In genomic region chr10:49745756-49746155, GRCh38 we compare ENCODE assay signal across 16 cellular contexts. TPM values are rescaled to one million over a fixed set of nuclear protein-coding genes. Genes with fewer than 3 reads are reported as not detected.
DNase-seq lines count a peak whose midpoint lies in the region; TF ChIP-seq lines count a peak whose summit lies in the region.
"Had no signal": no experiment of that assay in that cellular context is flagged by ENCODE, and none has a peak within 500 bp of the region (broad histone marks: within the 10 kb centered on the region; RNA-seq: fewer than 3 reads in every experiment).

No MANE protein-coding gene starts in this region.

- no peaks in the 10 kb centered on the region for H3K4me1 ChIP-seq in spleen
- peaks cover 4% of the 10 kb centered on the region for H3K4me1 ChIP-seq in mesenchymal stem cell (ENCODE audit: control insufficient read depth, insufficient read depth, low read depth, low read length)
- H3K4me1 ChIP-seq: BE2C had no signal

- no peak overlapping the region for H3K4me2 ChIP-seq in mesenchymal stem cell (ENCODE audit: low read length, poor library complexity, severe bottlenecking)
- H3K4me2 ChIP-seq: GM23338 had no signal

- no peak overlapping the region for H3K9ac ChIP-seq in mesenchymal stem cell (ENCODE audit: low read length)

- WGBS in spleen, 5 donors: 88 to 96% (median 95%) methylated on average over 11 to 12 of the region's 12 CpGs
- WGBS in mesenchymal stem cell: 91% methylated on average over 12 of the region's 12 CpGs

- peaks cover 17% of the 10 kb centered on the region for H3K36me3 ChIP-seq in H7 (replicated peaks; ENCODE audit: control insufficient read depth, insufficient read depth, low read length)
- H3K36me3 ChIP-seq in spleen: no peaks in the 10 kb centered on the region
- H3K36me3 ChIP-seq in mesenchymal stem cell (ENCODE audit: control insufficient read depth in 1 of 2, insufficient read depth in 2 of 2, low read depth in 1 of 2, low read length in 2 of 2): peaks cover 0 to 43% of the 10 kb centered on the region in 2 experiments

- H2BK5ac ChIP-seq in mesenchymal stem cell (ENCODE audit: low read depth, low read length, poor library complexity, severe bottlenecking): no peak overlapping the region

- H4K91ac ChIP-seq in mesenchymal stem cell (ENCODE audit: low read length): no peak overlapping the region

- intact Hi-C loops in spleen (cut with DNase I; ENCODE audit: low total_unique reads): no loop called here

- H3K27me3 ChIP-seq in H7 (ENCODE audit: control insufficient read depth, insufficient read depth, low read length) (no peaks in the 10 kb centered on the region), spleen (replicated peaks in 1 of 7) (peaks cover 0 to 28% (median 0%) of the 10 kb centered on the region in 7 donors), mesenchymal stem cell (ENCODE audit: control insufficient read depth in 1 of 2, insufficient read depth in 1 of 2, low read length in 2 of 2) (peaks cover 0 to 44% of the 10 kb centered on the region in 2 experiments)
- H3K27me3 ChIP-seq: BE2C had no signal

- H3K79me1 ChIP-seq in mesenchymal stem cell (replicated peaks; ENCODE audit: low read length, poor library complexity, severe bottlenecking): no peaks in the 10 kb centered on the region

- H3K9me3 ChIP-seq in spleen (no peaks in the 10 kb centered on the region), mesenchymal stem cell (ENCODE audit: control insufficient read depth, low read length) (no peaks in the 10 kb centered on the region)
- H3K9me3 ChIP-seq: BE2C had no signal

- H3K4me3 ChIP-seq in H7 (ENCODE audit: insufficient read depth, low read depth, low read length) (no peak overlapping the region), spleen (no peak overlapping the region), mesenchymal stem cell (ENCODE audit: insufficient read depth in 1 of 2, low read depth in 1 of 2, low read length in 2 of 2) (no peak overlapping the region)
- H3K4me3 ChIP-seq: GM23338 had no signal

- no peak overlapping the region for H3K23ac ChIP-seq in mesenchymal stem cell (ENCODE audit: low read length in 2 of 2)

- no peak overlapping the region for H2BK120ac ChIP-seq in mesenchymal stem cell (ENCODE audit: low read depth, low read length)

- no peak for TF ChIP-seq CTCF in spleen (IDR thresholded peaks at IDR 0.05 in 8 of 11, conservative IDR thresholded peaks at IDR 0.05 in 3 of 11)

- H3K14ac ChIP-seq in mesenchymal stem cell (ENCODE audit: low read length in 2 of 2): no peak overlapping the region

- DNase-seq in AG20443 (ENCODE audit: low spot score): peak; percentile 4
- peak; percentile 14 for DNase-seq in H7
- DNase-seq in mesenteric fat pad (ENCODE audit: low spot score): peak; percentile 78
- DNase-seq in spleen: peak; percentile 41
- DNase-seq in DMS79 treated with DMSO at 0.1 percent for 48 hours (lab: John Stamatoyannopoulos, UW): no peak
- DNase-seq in mesenchymal stem cell: no peak
- DNase-seq in dermis blood vessel endothelial cell: no peak
- DNase-seq: BE2C; C1 segment of cervical spinal cord; CD4-positive, CD25-positive, alpha-beta regulatory T cell; CD8-positive, alpha-beta memory T cell; COR-L47; GDM1; HFFc6 had no signal

- H3K4ac ChIP-seq in mesenchymal stem cell (ENCODE audit: low read depth in 1 of 2, low read length in 2 of 2): no peak overlapping the region

- no peak overlapping the region for H2BK15ac ChIP-seq in mesenchymal stem cell (ENCODE audit: low read depth, poor library complexity, severe bottlenecking)

- no peak overlapping the region for H4K8ac ChIP-seq in mesenchymal stem cell (ENCODE audit: low read length)

- H2BK12ac ChIP-seq in mesenchymal stem cell (ENCODE audit: low read length in 2 of 2): no peak overlapping the region

- TF ChIP-seq POLR2A in spleen (IDR thresholded peaks at IDR 0.05): no peak

- H3K27ac ChIP-seq in spleen (no peak overlapping the region), mesenchymal stem cell (ENCODE audit: low read length, poor library complexity, severe bottlenecking) (no peak overlapping the region)
- H3K27ac ChIP-seq: HL-60 had no signal

- H2AK5ac ChIP-seq in mesenchymal stem cell (ENCODE audit: low read length, severe bottlenecking): no peak overlapping the region

- H3K18ac ChIP-seq in mesenchymal stem cell (ENCODE audit: low read depth in 1 of 2, low read length in 2 of 2): no peak overlapping the region

- H2AFZ ChIP-seq in mesenchymal stem cell (ENCODE audit: low read depth, low read length): no peak overlapping the region
- H2AFZ ChIP-seq: GM23338 had no signal

RNA-seq across cellular contexts. Expression of gene OGDHL, which starts 16.4 kb away (rescaled TPM):
- total RNA-seq in H7 (2014; rRNA removed; shearing (Covaris generic)): 26.3 and 31.9 TPM in 2 replicates
- total RNA-seq in mesenteric fat pad (not detected), spleen (1 to 10 TPM in 1 of 7 donors, under 1 TPM in 4, not detected in 2; 0.09 to 1.6 (median 0.19) TPM), dermis blood vessel endothelial cell (0.33 and 0.85 TPM in 2 replicates)
- under 1 TPM; 0.11 to 0.45 (median 0.20) TPM for polyA plus RNA-seq in spleen
- polyA plus RNA-seq in mesenchymal stem cell (2013, experiment 1 of 2): 0.04 TPM
- polyA plus RNA-seq in mesenchymal stem cell (2013, experiment 2 of 2): 0.03 TPM
- total RNA-seq: CD4-positive, CD25-positive, alpha-beta regulatory T cell had no signal
- polyA plus RNA-seq: CD4-positive, CD25-positive, alpha-beta regulatory T cell; CD8-positive, alpha-beta memory T cell had no signal

Comparison
In these comparisons a context has a peak if more than half of its experiments do, and no peak if none do; other contexts are left out.
1. DNase-seq: peak in AG20443 (single experiment), H7 (single experiment), mesenteric fat pad (single experiment) and spleen (single experiment); none in DMS79 treated with DMSO at 0.1 percent for 48 hours (single experiment), mesenchymal stem cell (single experiment) and dermis blood vessel endothelial cell (single experiment).
2. RNA of gene OGDHL, which starts 16.4 kb away (total RNA-seq): 26.3 to 31.9 TPM in H7; 0.33 to 0.85 TPM in dermis blood vessel endothelial cell, not detected in mesenteric fat pad (single experiment) and 0.09 to 1.6 TPM in spleen; every median in the first group is over 10 times any median in the second.